In the genomic region with DNA sequence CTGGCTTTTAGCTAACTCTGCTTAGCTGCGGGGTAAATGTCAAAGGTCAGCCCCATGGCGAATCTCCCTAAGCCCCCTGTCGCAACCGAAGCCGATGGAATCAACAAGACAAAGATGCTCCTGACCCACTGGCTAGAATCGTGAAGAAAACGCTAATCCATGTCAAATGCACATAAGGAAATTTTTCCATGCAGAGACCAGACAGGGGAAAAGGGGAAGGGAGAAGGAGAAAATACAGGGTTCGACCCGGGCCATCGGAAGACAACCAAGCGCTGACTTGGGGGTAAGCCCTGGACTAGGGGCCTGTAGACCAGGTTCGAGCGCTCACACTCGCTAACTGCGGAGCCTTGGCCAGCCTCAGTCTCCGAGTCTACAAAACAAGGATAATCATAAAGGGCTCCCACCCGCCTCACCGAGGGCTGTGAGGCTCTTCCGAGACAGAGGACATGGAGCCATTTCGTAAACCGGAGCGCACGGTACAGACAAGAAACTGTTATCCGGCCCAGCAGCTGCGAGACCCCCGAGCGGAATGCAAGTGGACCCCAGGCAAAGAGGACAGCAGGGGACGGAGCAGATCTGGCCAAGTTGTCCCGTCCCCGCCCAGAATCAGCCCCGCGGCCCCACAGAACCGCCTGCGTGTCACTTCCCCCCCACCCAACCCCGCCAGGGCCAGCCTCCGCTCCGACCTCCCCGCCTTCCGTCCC, we compare ENCODE assay signal across 8 cellular contexts. TPM values are rescaled to one million over a fixed set of nuclear protein-coding genes. Genes with fewer than 3 reads are reported as not detected.
DNase-seq lines count a peak whose midpoint lies in the region; ATAC-seq and TF ChIP-seq lines count a peak whose summit lies in the region.

No MANE protein-coding gene starts in this region.

- H4K20me1 ChIP-seq in Karpas-422 (ENCODE audit: insufficient read depth, low read depth, low read length) = peaks cover 29% of the 10 kb centered on the region

- DNase-seq in cardiac muscle cell (ENCODE audit: low read depth in 1 of 2, low spot score in 1 of 2) (peak in 1 of 2 donors; percentile 17), Right ventricle myocardium inferior (ENCODE audit: missing footprints) (no peak), Karpas-422 (no peak), brain microvascular endothelial cell (no peak), left lung (no peak), suprapubic skin (ENCODE audit: low spot score in 2 of 2) (no peak), AG20443 (ENCODE audit: low spot score) (no peak), middle frontal gyrus (ENCODE audit: extremely low spot score, low spot score) (no peak)

- H3K9me3 ChIP-seq in cardiac muscle cell (ENCODE audit: low read depth) (no peaks in the 10 kb centered on the region), Karpas-422 (ENCODE audit: low read length) (no peaks in the 10 kb centered on the region), left lung (no peaks in the 10 kb centered on the region), suprapubic skin (no peaks in the 10 kb centered on the region)

- H3K36me3 ChIP-seq in cardiac muscle cell (peaks cover 4% of the 10 kb centered on the region), Karpas-422 (ENCODE audit: insufficient read depth, low read length) (peaks cover 19% of the 10 kb centered on the region), brain microvascular endothelial cell (replicated peaks) (peaks cover 19% of the 10 kb centered on the region), left lung (peaks cover 0 to 28% of the 10 kb centered on the region in 2 donors), suprapubic skin (no peaks in the 10 kb centered on the region)

- H3K4me3 ChIP-seq in cardiac muscle cell (peak overlapping the region; percentile 90), Karpas-422 (ENCODE audit: low read length) (peak overlapping the region; percentile 86), brain microvascular endothelial cell (ENCODE audit: low read depth, low read length) (peak overlapping the region; percentile 98), left lung (peak overlapping the region; percentile 49 to 78), suprapubic skin (peak overlapping the region; percentile 97)

- H3K9ac ChIP-seq in Karpas-422 (ENCODE audit: low read length) = peak overlapping the region; percentile 96

- WGBS in suprapubic skin = 0% methylated on average over 30 of the region's 39 CpGs

- no peak overlapping the region for H2AFZ ChIP-seq in Karpas-422 (ENCODE audit: low read length)

- TF ChIP-seq POLR2A in suprapubic skin (IDR thresholded peaks at IDR 0.05) = no peak

- no peak for TF ChIP-seq CTCF in cardiac muscle cell (IDR thresholded peaks at IDR 0.05; ENCODE audit: low read depth, low read length)
- no peak for TF ChIP-seq CTCF in brain microvascular endothelial cell (IDR thresholded peaks at IDR 0.05; ENCODE audit: low read depth, low read length, missing control alignments)
- TF ChIP-seq CTCF in left lung (IDR thresholded peaks at IDR 0.05) = no peak
- no peak for TF ChIP-seq CTCF in suprapubic skin (IDR thresholded peaks at IDR 0.05)

- H3K27ac ChIP-seq in cardiac muscle cell = peak overlapping the region; percentile 93
- H3K27ac ChIP-seq in Karpas-422 (ENCODE audit: low read length) = no peak overlapping the region; the same call in 1 of the 2 replicates
- H3K27ac ChIP-seq in brain microvascular endothelial cell = peak overlapping the region; percentile 95
- peak overlapping the region; percentile 91 to 93 for H3K27ac ChIP-seq in left lung
- H3K27ac ChIP-seq in suprapubic skin = peak overlapping the region; percentile 89

- H3K79me2 ChIP-seq in Karpas-422 (ENCODE audit: low read length) = peaks cover 58% of the 10 kb centered on the region

- TF ChIP-seq EP300 in suprapubic skin (IDR thresholded peaks at IDR 0.05) = no peak

- peak overlapping the region; percentile 88 for H3K4me2 ChIP-seq in Karpas-422 (ENCODE audit: low read depth, low read length, poor library complexity, severe bottlenecking)

- H3K27me3 ChIP-seq in cardiac muscle cell (no peaks in the 10 kb centered on the region), Karpas-422 (ENCODE audit: low read length) (no peaks in the 10 kb centered on the region), brain microvascular endothelial cell (replicated peaks) (no peaks in the 10 kb centered on the region), left lung (no peaks in the 10 kb centered on the region), suprapubic skin (no peaks in the 10 kb centered on the region)

- ATAC-seq in Right ventricle myocardium inferior (no peak), left lung (peak; percentile 41)

- in situ Hi-C loops in brain microvascular endothelial cell (cut with HindIII; ENCODE audit: low pct_ligation_motif_present, low sequenced_read_pairs) = no loop called here

- H3K9me2 ChIP-seq in Karpas-422 (replicated peaks; ENCODE audit: insufficient read depth, low read length) = no peaks in the 10 kb centered on the region

- H3K4me1 ChIP-seq in cardiac muscle cell (ENCODE audit: low read depth) = peaks cover 3% of the 10 kb centered on the region
- peaks cover 59% of the 10 kb centered on the region for H3K4me1 ChIP-seq in Karpas-422 (ENCODE audit: low read length)
- H3K4me1 ChIP-seq in left lung = peaks cover 7 to 62% of the 10 kb centered on the region in 2 donors
- H3K4me1 ChIP-seq in suprapubic skin = peaks cover 39% of the 10 kb centered on the region

- intact Hi-C loops in Right ventricle myocardium inferior (cut with DNase I) = no loop called here
- intact Hi-C loops in left lung (cut with DNase I) = no loop called here

RNA-seq across cellular contexts. Expression of a gene that starts 0.5 kb away (rescaled TPM):
- total RNA-seq in cardiac muscle cell (63.6 and 70.3 TPM in 2 replicates), Right ventricle myocardium inferior (86.0 TPM), left lung (100 to 1,000 TPM; 165 to 219 TPM), suprapubic skin (10 to 100 TPM; 48.2 to 66.7 (median 49.5) TPM)
- polyA plus RNA-seq in cardiac muscle cell = 77.8 and 86.0 TPM in 2 replicates
- total RNA-seq in Karpas-422 (2014; rRNA removed; shearing (Covaris generic); ENCODE audit: low replicate concordance) = 49.6 and 78.9 TPM in 2 replicates

RNA-seq across cellular contexts. Expression of a gene that starts 23.3 kb away (rescaled TPM):
- 16.6 and 28.8 TPM in 2 replicates for total RNA-seq in cardiac muscle cell
- 19.0 and 20.4 TPM in 2 replicates for polyA plus RNA-seq in cardiac muscle cell
- 6.2 TPM for total RNA-seq in Right ventricle myocardium inferior
- total RNA-seq in Karpas-422 (2014; rRNA removed; shearing (Covaris generic); ENCODE audit: low replicate concordance) = 23.6 and 38.2 TPM in 2 replicates
- 10 to 100 TPM; 11.3 to 14.5 TPM for total RNA-seq in left lung
- 10 to 100 TPM; 32.7 to 42.5 (median 35.2) TPM for total RNA-seq in suprapubic skin

RNA-seq across cellular contexts. Expression of a gene that starts 37.2 kb away (rescaled TPM):
- total RNA-seq in cardiac muscle cell (4.9 and 5.4 TPM in 2 replicates), Right ventricle myocardium inferior (20.2 TPM), left lung (10 to 100 TPM; 16.1 to 17.5 TPM), suprapubic skin (1 to 10 TPM; 3.3 to 10.0 (median 6.7) TPM)
- polyA plus RNA-seq in cardiac muscle cell = 6.6 and 9.3 TPM in 2 replicates
- 5.7 and 8.9 TPM in 2 replicates for total RNA-seq in Karpas-422 (2014; rRNA removed; shearing (Covaris generic); ENCODE audit: low replicate concordance)
